Comparison of ENCODE assay signal across 34 cellular contexts in the genomic region with DNA sequence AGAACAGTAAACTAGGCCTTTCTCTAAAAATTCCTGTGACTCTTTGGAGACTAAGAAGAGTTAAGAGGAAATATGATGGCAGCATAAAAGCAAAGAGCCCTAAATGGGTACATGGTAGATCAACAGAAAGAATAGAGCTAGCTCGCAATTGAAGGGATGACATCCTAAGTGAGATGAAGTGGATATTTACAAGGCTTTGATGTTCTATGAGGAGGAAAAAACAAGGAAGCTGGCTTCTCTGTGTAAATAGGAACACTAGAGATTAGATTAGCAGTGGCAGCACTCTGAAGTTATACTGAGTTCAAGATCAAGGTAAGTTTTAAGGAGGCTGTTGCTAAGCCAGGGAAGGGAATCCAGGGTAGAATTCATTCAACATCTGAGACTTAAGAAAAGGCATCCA.
"Had no signal": no experiment of that assay in that cellular context is flagged by ENCODE, and none has a peak within 500 bp of the region (broad histone marks: within the 10 kb centered on the region; RNA-seq: fewer than 3 reads in every experiment).

No MANE protein-coding gene starts in this region.

- H3K4me3 ChIP-seq: adrenal gland, body of pancreas, breast epithelium had no signal

- DNase-seq: activated B cell treated with CpG ODN at 0.5 μM for 24 hours; activated CD4-positive, alpha-beta memory T cell treated with anti-CD3 and anti-CD28 coated beads for 36 hours; activated CD4-positive, alpha-beta T cell treated with anti-CD3 and anti-CD28 coated beads for 4 hours; activated CD4-positive, alpha-beta T cell treated with anti-CD3 and anti-CD28 coated beads, Interleukin-2, amount 10 ng/mL, durations not matched to agents 24 days and 14 days; activated CD4-positive, alpha-beta T cell treated with anti-CD3 and anti-CD28 coated beads, Interleukin-2, amount 50 U/mL, for 1 hour; activated CD4-positive, alpha-beta T cell treated with anti-CD3 and anti-CD28 coated beads, Interleukin-2, amount 50 U/mL, for 4 hours; activated CD4-positive, CD25-positive, alpha-beta regulatory T cell treated with anti-CD3 and anti-CD28 coated beads, Interleukin-2, amount 50 U/mL, for 72 hours; activated CD8-positive, alpha-beta memory T cell treated with anti-CD3 and anti-CD28 coated beads, Interleukin-2, amount 50 U/mL, for 4 hours; activated CD8-positive, alpha-beta T cell treated with anti-CD3 and anti-CD28 coated beads for 36 hours; activated effector memory CD4-positive, alpha-beta T cell treated with anti-CD3 and anti-CD28 coated beads, Interleukin-2, amount 50 U/mL, for 16 hours; activated gamma-delta T cell treated with Interleukin-2 at 50 U/mL for 16 hours; activated naive CD4-positive, alpha-beta T cell; activated naive CD4-positive, alpha-beta T cell treated with anti-CD3 and anti-CD28 coated beads for 36 hours; activated naive CD4-positive, alpha-beta T cell treated with anti-CD3 and anti-CD28 coated beads, Interleukin-2, amount 50 U/mL, for 16 hours; activated naive CD8-positive, alpha-beta T cell treated with anti-CD3 and anti-CD28 coated beads for 36 hours; activated T-cell treated with anti-CD3 and anti-CD28 coated beads for 4 hours; activated T-cell treated with anti-CD3 and anti-CD28 coated beads, Interleukin-2, amount 50 U/mL, for 1 hour; activated T-cell treated with anti-CD3 and anti-CD28 coated beads, Interleukin-2, amount 50 U/mL, for 4 hours; activated T-cell treated with anti-CD3 and anti-CD28 coated beads, Interleukin-2, amount 50 U/mL, for 72 hours; amniotic stem cell; aorta; body of pancreas; brain microvascular endothelial cell; central memory CD4-positive, alpha-beta T cell; T-helper 2 cell; T-helper 9 cell had no signal

- H3K4me1 ChIP-seq: adrenal gland, body of pancreas, breast epithelium had no signal

- H3K9me3 Mint-ChIP-seq: activated B cell treated with CpG ODN at 0.5 μM for 24 hours; activated CD4-positive, alpha-beta memory T cell treated with anti-CD3 and anti-CD28 coated beads for 36 hours; activated CD4-positive, alpha-beta T cell treated with anti-CD3 and anti-CD28 coated beads, Interleukin-2, amount 10 ng/mL, durations not matched to agents 24 days and 14 days; activated CD8-positive, alpha-beta T cell treated with anti-CD3 and anti-CD28 coated beads for 36 hours; activated naive CD4-positive, alpha-beta T cell treated with anti-CD3 and anti-CD28 coated beads for 36 hours; activated naive CD4-positive, alpha-beta T cell treated with anti-CD3 and anti-CD28 coated beads, Interleukin-2, amount 50 U/mL, for 72 hours; activated naive CD8-positive, alpha-beta T cell treated with anti-CD3 and anti-CD28 coated beads for 36 hours; activated T-cell treated with anti-CD3 and anti-CD28 coated beads, Interleukin-2, amount 50 U/mL, for 4 hours; activated T-cell treated with anti-CD3 and anti-CD28 coated beads, Interleukin-2, amount 50 U/mL, for 72 hours; activated T-helper 1 cell treated with anti-CD3 and anti-CD28 coated beads, Interleukin-12 subunit alpha, Interleukin-12 subunit beta, Interleukin-2, Interleukin-4 antibody, amounts not matched to agents 30 ng/mL and 10 ng/mL and 1 ng/mL, durations not matched to agents 14 hours and 24 hours and 36 hours; activated T-helper 17 cell treated with anti-CD3 and anti-CD28 coated beads, Interleukin-2, amount 50 U/mL, for 72 hours; T-helper 1 cell treated with Interleukin-12 subunit alpha and Interleukin-12 subunit beta and Interleukin-4 antibody, amounts not matched to agents 30 μg/mL and 1 μg/mL, for 36 hours; T-helper 2 cell treated with Interferon-gamma antibody and Interleukin-4, amounts not matched to agents 5 μg/mL and 100 μg/mL, for 36 hours had no signal

- H3K36me3 ChIP-seq: adrenal gland, brain microvascular endothelial cell, breast epithelium had no signal

- H3K4me3 Mint-ChIP-seq: activated B cell treated with CpG ODN at 0.5 μM for 24 hours; activated CD4-positive, alpha-beta memory T cell treated with anti-CD3 and anti-CD28 coated beads for 36 hours; activated CD4-positive, alpha-beta T cell treated with anti-CD3 and anti-CD28 coated beads, Interleukin-2, amount 10 ng/mL, durations not matched to agents 24 days and 14 days; activated CD8-positive, alpha-beta T cell treated with anti-CD3 and anti-CD28 coated beads for 36 hours; activated naive CD4-positive, alpha-beta T cell treated with anti-CD3 and anti-CD28 coated beads for 36 hours; activated naive CD8-positive, alpha-beta T cell treated with anti-CD3 and anti-CD28 coated beads for 36 hours; activated T-cell treated with anti-CD3 and anti-CD28 coated beads, Interleukin-2, amount 50 U/mL, for 4 hours; activated T-cell treated with anti-CD3 and anti-CD28 coated beads, Interleukin-2, amount 50 U/mL, for 72 hours; activated T-helper 1 cell treated with anti-CD3 and anti-CD28 coated beads, Interleukin-12 subunit alpha, Interleukin-12 subunit beta, Interleukin-2, Interleukin-4 antibody, amounts not matched to agents 30 ng/mL and 10 ng/mL and 1 ng/mL, durations not matched to agents 14 hours and 24 hours and 36 hours; activated T-helper 17 cell treated with anti-CD3 and anti-CD28 coated beads, Interleukin-2, amount 50 U/mL, for 72 hours; T-helper 1 cell treated with Interleukin-12 subunit alpha and Interleukin-12 subunit beta and Interleukin-4 antibody, amounts not matched to agents 30 μg/mL and 1 μg/mL, for 36 hours; T-helper 2 cell treated with Interferon-gamma antibody and Interleukin-4, amounts not matched to agents 5 μg/mL and 100 μg/mL, for 36 hours had no signal

- H3K27me3 Mint-ChIP-seq: activated B cell treated with CpG ODN at 0.5 μM for 24 hours; activated CD4-positive, alpha-beta memory T cell treated with anti-CD3 and anti-CD28 coated beads for 36 hours; activated T-helper 17 cell treated with anti-CD3 and anti-CD28 coated beads, Interleukin-2, amount 50 U/mL, for 72 hours had no signal

- H3K9me3 ChIP-seq: adrenal gland, body of pancreas, breast epithelium had no signal

- H3K27me3 ChIP-seq: body of pancreas, brain microvascular endothelial cell had no signal

- H3K4me1 Mint-ChIP-seq: activated B cell treated with CpG ODN at 0.5 μM for 24 hours; activated CD4-positive, alpha-beta T cell treated with anti-CD3 and anti-CD28 coated beads, Interleukin-2, amount 10 ng/mL, durations not matched to agents 24 days and 14 days; activated naive CD8-positive, alpha-beta T cell treated with anti-CD3 and anti-CD28 coated beads for 36 hours; activated T-helper 17 cell treated with anti-CD3 and anti-CD28 coated beads, Interleukin-2, amount 50 U/mL, for 72 hours had no signal

- H3K36me3 Mint-ChIP-seq: activated CD4-positive, alpha-beta memory T cell treated with anti-CD3 and anti-CD28 coated beads for 36 hours; activated naive CD4-positive, alpha-beta T cell treated with anti-CD3 and anti-CD28 coated beads, Interleukin-2, amount 50 U/mL, for 72 hours; activated naive CD8-positive, alpha-beta T cell treated with anti-CD3 and anti-CD28 coated beads for 36 hours had no signal

- H3K27ac Mint-ChIP-seq: activated B cell treated with CpG ODN at 0.5 μM for 24 hours; activated CD4-positive, alpha-beta memory T cell treated with anti-CD3 and anti-CD28 coated beads for 36 hours; activated CD4-positive, alpha-beta T cell treated with anti-CD3 and anti-CD28 coated beads, Interleukin-2, amount 10 ng/mL, durations not matched to agents 24 days and 14 days; activated CD8-positive, alpha-beta T cell treated with anti-CD3 and anti-CD28 coated beads for 36 hours; activated naive CD4-positive, alpha-beta T cell treated with anti-CD3 and anti-CD28 coated beads for 36 hours; activated naive CD4-positive, alpha-beta T cell treated with anti-CD3 and anti-CD28 coated beads, Interleukin-2, amount 50 U/mL, for 72 hours; activated naive CD8-positive, alpha-beta T cell treated with anti-CD3 and anti-CD28 coated beads for 36 hours; activated T-cell treated with anti-CD3 and anti-CD28 coated beads, Interleukin-2, amount 50 U/mL, for 72 hours; activated T-helper 1 cell treated with anti-CD3 and anti-CD28 coated beads, Interleukin-12 subunit alpha, Interleukin-12 subunit beta, Interleukin-2, Interleukin-4 antibody, amounts not matched to agents 30 ng/mL and 10 ng/mL and 1 ng/mL, durations not matched to agents 14 hours and 24 hours and 36 hours; activated T-helper 17 cell treated with anti-CD3 and anti-CD28 coated beads, Interleukin-2, amount 50 U/mL, for 72 hours; T-helper 1 cell treated with Interleukin-12 subunit alpha and Interleukin-12 subunit beta and Interleukin-4 antibody, amounts not matched to agents 30 μg/mL and 1 μg/mL, for 36 hours; T-helper 2 cell treated with Interferon-gamma antibody and Interleukin-4, amounts not matched to agents 5 μg/mL and 100 μg/mL, for 36 hours had no signal

- H3K27ac ChIP-seq: adrenal gland, body of pancreas, brain microvascular endothelial cell, breast epithelium, VCaP had no signal
